8 cellular contexts compared by ENCODE assay signal in genomic region chr16:50644730-50645129, GRCh38. TPM values are rescaled to one million over a fixed set of nuclear protein-coding genes. Genes with fewer than 3 reads are reported as not detected.
DNase-seq lines count a peak whose midpoint lies in the region; ATAC-seq and TF ChIP-seq lines count a peak whose summit lies in the region.

No MANE protein-coding gene starts in this region.

- 33% methylated on average over 6 of the region's 6 CpGs for WGBS in esophagus muscularis mucosa

- peaks cover 2% of the 10 kb centered on the region for H3K9me3 ChIP-seq in WERI-Rb-1 (ENCODE audit: severe bottlenecking)
- H3K9me3 ChIP-seq in esophagus muscularis mucosa = no peaks in the 10 kb centered on the region

- no peak overlapping the region for H3K4me3 Mint-ChIP-seq in osteocyte (ENCODE audit: unreplicated experiment)

- TF ChIP-seq POLR2A in esophagus muscularis mucosa (IDR thresholded peaks at IDR 0.05; ENCODE audit: low read depth) = no peak

- H3K27me3 ChIP-seq in WERI-Rb-1 (ENCODE audit: insufficient read depth, low read depth, severe bottlenecking) (no peaks in the 10 kb centered on the region), esophagus muscularis mucosa (no peaks in the 10 kb centered on the region)

- in situ Hi-C loops in GM13976 (cut with MboI; ENCODE audit: low sequenced_read_pairs, unreplicated experiment) = no loop called here

- H3K36me3 ChIP-seq in WERI-Rb-1 (no peaks in the 10 kb centered on the region), esophagus muscularis mucosa (peaks cover 0 to 25% (median 2%) of the 10 kb centered on the region in 4 donors)

- H3K4me1 ChIP-seq in esophagus muscularis mucosa = peaks cover 0 to 18% (median 8%) of the 10 kb centered on the region in 4 donors

- ATAC-seq in HG03095 (IDR thresholded peaks at IDR 0.05; ENCODE audit: unreplicated experiment) = no peak

- H3K27ac ChIP-seq in WERI-Rb-1 = no peak overlapping the region
- no peak overlapping the region for H3K27ac ChIP-seq in esophagus muscularis mucosa (replicated peaks in 1 of 4)

- intact Hi-C loops in esophagus muscularis mucosa (cut with DNase I) = no loop called here

- peaks cover 25% of the 10 kb centered on the region for H3K27me3 Mint-ChIP-seq in osteocyte (ENCODE audit: unreplicated experiment)

- no peaks in the 10 kb centered on the region for H3K4me1 Mint-ChIP-seq in osteocyte (ENCODE audit: unreplicated experiment)

- H3K9me3 Mint-ChIP-seq in osteocyte (ENCODE audit: unreplicated experiment) = no peaks in the 10 kb centered on the region

- peak; percentile 77 for DNase-seq in 8988T
- peak; percentile 73 for DNase-seq in GM13976 (ENCODE audit: low spot score)
- peak; percentile 55 for DNase-seq in WERI-Rb-1
- no peak for DNase-seq in esophagus muscularis mucosa (ENCODE audit: extremely low spot score)
- no peak for DNase-seq in osteocyte (ENCODE audit: extremely low spot score, unreplicated experiment)
- no peak for DNase-seq in NCI-H1417 treated with DMSO at 0.1 percent for 48 hours (lab: John Stamatoyannopoulos, UW)
- no peak for DNase-seq in NCI-H2081 (lab: John Stamatoyannopoulos, UW)

- no peak overlapping the region for H3K4me3 ChIP-seq in WERI-Rb-1 (ENCODE audit: low read depth, low read length)
- no peak overlapping the region for H3K4me3 ChIP-seq in esophagus muscularis mucosa

- H3K36me3 Mint-ChIP-seq in osteocyte (ENCODE audit: unreplicated experiment) = no peaks in the 10 kb centered on the region

- peak; percentile 50 for TF ChIP-seq CTCF in GM13976 (IDR thresholded peaks at IDR 0.05; ENCODE audit: borderline replicate concordance, control extremely low read depth, extremely low read depth, insufficient read depth, missing control alignments)
- TF ChIP-seq CTCF in WERI-Rb-1 (IDR thresholded peaks at IDR 0.05; ENCODE audit: low read depth, low read length) = peak; percentile 71
- TF ChIP-seq CTCF in esophagus muscularis mucosa (IDR thresholded peaks at IDR 0.05) = peak; percentile 39 to 47 (median 43)
- peak; percentile 44 for TF ChIP-seq CTCF in osteocyte (IDR thresholded peaks at IDR 0.05)

- no peak overlapping the region for H3K27ac Mint-ChIP-seq in osteocyte (ENCODE audit: unreplicated experiment)

- TF ChIP-seq EP300 in esophagus muscularis mucosa (IDR thresholded peaks at IDR 0.05) = no peak

RNA-seq across cellular contexts. Expression of gene SNX20, which starts 36.4 kb away (rescaled TPM):
- total RNA-seq in esophagus muscularis mucosa = 1 to 10 TPM in 3 of 4 donors, under 1 TPM in 1; 0.39 to 5.0 (median 1.8) TPM
- not detected in 2 replicates for total RNA-seq in osteocyte

RNA-seq across cellular contexts. Expression of gene NOD2, which starts 48.7 kb away (rescaled TPM):
- total RNA-seq in esophagus muscularis mucosa (1 to 10 TPM; 1.2 to 6.0 (median 2.5) TPM), osteocyte (not detected in 2 replicates)

Comparison
In these comparisons a context has a peak if more than half of its experiments do, and no peak if none do; other contexts are left out.
1. DNase-seq: peak in 8988T (single experiment), GM13976 (single experiment) and WERI-Rb-1 (single experiment); none in esophagus muscularis mucosa (single experiment), osteocyte (single experiment), NCI-H1417 treated with DMSO at 0.1 percent for 48 hours (single experiment) and NCI-H2081 (0 of 2).
2. Peak in every context shown above with its lines, with median percentiles within 50 percentile points of each other: CTCF ChIP-seq.